ENCODE assay signal across 21 cellular contexts in the genomic region with DNA sequence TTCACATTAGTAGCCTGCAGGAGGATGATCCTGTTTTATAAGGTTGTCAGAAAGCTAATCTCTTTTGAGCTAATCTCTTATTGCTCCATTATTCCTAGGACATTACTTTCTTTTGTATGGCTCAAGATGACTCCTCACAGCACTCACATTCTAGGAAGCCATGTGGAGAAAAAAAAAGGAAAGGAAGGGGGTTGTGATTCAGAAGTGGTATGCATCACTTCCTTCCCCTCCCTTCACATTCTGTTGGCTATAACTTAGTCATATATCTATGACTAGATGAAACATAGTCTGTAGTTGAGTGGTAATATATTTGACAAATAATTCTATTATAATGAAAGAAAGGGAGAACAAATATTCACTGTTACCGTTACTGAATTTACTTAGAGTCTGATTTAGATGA.
DNase-seq lines count a peak whose midpoint lies in the region; ATAC-seq and TF ChIP-seq lines count a peak whose summit lies in the region.
"Had no signal": no experiment of that assay in that cellular context is flagged by ENCODE, and none has a peak within 500 bp of the region (broad histone marks: within the 10 kb centered on the region; RNA-seq: fewer than 3 reads in every experiment).

No MANE protein-coding gene starts in this region.

- TF ChIP-seq CTCF in RWPE2 (IDR thresholded peaks at IDR 0.05; ENCODE audit: poor library complexity, severe bottlenecking) (no peak), left lung (IDR thresholded peaks at IDR 0.05) (no peak)

- no peaks in the 10 kb centered on the region for H3K9me3 ChIP-seq in RWPE2 (ENCODE audit: severe bottlenecking)
- peaks cover 0 to 11% of the 10 kb centered on the region in 2 donors for H3K9me3 ChIP-seq in left lung
- H3K9me3 ChIP-seq: HAP-1, SJCRH30 had no signal

- peaks cover 7% of the 10 kb centered on the region for H3K9me3 Mint-ChIP-seq in activated T-cell treated with anti-CD3 and anti-CD28 coated beads, Interleukin-2, amount 50 U/mL, for 24 hours
- H3K9me3 Mint-ChIP-seq: activated B cell treated with CpG ODN at 0.5 μM for 24 hours, memory B cell had no signal

- no peaks in the 10 kb centered on the region for H3K27me3 Mint-ChIP-seq in activated T-cell treated with anti-CD3 and anti-CD28 coated beads, Interleukin-2, amount 50 U/mL, for 24 hours
- H3K27me3 Mint-ChIP-seq: activated B cell treated with CpG ODN at 0.5 μM for 24 hours, memory B cell, type B pancreatic cell had no signal

- H3K4me1 ChIP-seq in RWPE2 (ENCODE audit: insufficient read depth, poor library complexity, severe bottlenecking) (peaks cover 31% of the 10 kb centered on the region), left lung (no peaks in the 10 kb centered on the region)
- H3K4me1 ChIP-seq: HAP-1, SJCRH30 had no signal

- ATAC-seq in RWPE2 (ENCODE audit: low read depth), result peak; percentile 99
- no peak for ATAC-seq in activated CD4-positive, CD25-positive, alpha-beta regulatory T cell treated with anti-CD3 and anti-CD28 coated beads, Interleukin-2, amount 50 U/mL, for 24 hours
- no peak for ATAC-seq in left lung
- ATAC-seq: GM12878 had no signal

- H3K27me3 ChIP-seq in RWPE2 (ENCODE audit: insufficient read depth, poor library complexity, severe bottlenecking) (no peaks in the 10 kb centered on the region), left lung (no peaks in the 10 kb centered on the region)
- H3K27me3 ChIP-seq: SJCRH30 had no signal

- H3K4me3 ChIP-seq in RWPE2 (ENCODE audit: severe bottlenecking) (no peak overlapping the region), left lung (no peak overlapping the region)
- H3K4me3 ChIP-seq: GM12878, HAP-1, SJCRH30 had no signal

- H3K4me1 Mint-ChIP-seq in activated T-cell treated with anti-CD3 and anti-CD28 coated beads, Interleukin-2, amount 50 U/mL, for 24 hours (ENCODE audit: low read depth), result no peaks in the 10 kb centered on the region
- H3K4me1 Mint-ChIP-seq: activated B cell treated with CpG ODN at 0.5 μM for 24 hours, memory B cell had no signal

- H3K27ac ChIP-seq in RWPE2 (ENCODE audit: poor library complexity, severe bottlenecking) (peak overlapping the region; percentile 91), left lung (no peak overlapping the region)
- H3K27ac ChIP-seq: 22Rv1, SJCRH30 had no signal

- H3K36me3 Mint-ChIP-seq in activated T-cell treated with anti-CD3 and anti-CD28 coated beads, Interleukin-2, amount 50 U/mL, for 24 hours (ENCODE audit: low read depth), result no peaks in the 10 kb centered on the region
- H3K36me3 Mint-ChIP-seq: memory B cell, type B pancreatic cell had no signal

- intact Hi-C loops in left lung (cut with DNase I), result no loop called here

- no peak overlapping the region for H3K27ac Mint-ChIP-seq in activated T-cell treated with anti-CD3 and anti-CD28 coated beads, Interleukin-2, amount 50 U/mL, for 24 hours
- H3K27ac Mint-ChIP-seq: activated B cell treated with CpG ODN at 0.5 μM for 24 hours, memory B cell, type B pancreatic cell had no signal

- H3K36me3 ChIP-seq in RWPE2 (ENCODE audit: low read depth) (no peaks in the 10 kb centered on the region; the same call in none of the 2 replicates), left lung (no peaks in the 10 kb centered on the region)
- H3K36me3 ChIP-seq: HAP-1, SJCRH30 had no signal

- H3K4me3 Mint-ChIP-seq in activated T-cell treated with anti-CD3 and anti-CD28 coated beads, Interleukin-2, amount 50 U/mL, for 24 hours, result no peak overlapping the region
- H3K4me3 Mint-ChIP-seq: activated B cell treated with CpG ODN at 0.5 μM for 24 hours, memory B cell, type B pancreatic cell had no signal

- DNase-seq in DMS53 (lab: John Stamatoyannopoulos, UW) (peak; percentile 4), DMS53 treated with DMSO at 0.1 percent for 48 hours (lab: John Stamatoyannopoulos, UW; ENCODE audit: unreplicated experiment) (no peak), RWPE2 (ENCODE audit: low spot score) (no peak), fibroblast of peridontal ligament (ENCODE audit: extremely low read depth) (peak; percentile 41), stromal cell of bone marrow (ENCODE audit: low read depth) (peak; percentile 68), left lung (no peak)
- DNase-seq in activated T-cell treated with anti-CD3 and anti-CD28 coated beads, Interleukin-2, amount 50 U/mL, for 24 hours, result no peak
- DNase-seq: activated B cell treated with CpG ODN at 0.5 μM for 24 hours; activated T-cell treated with anti-CD3 and anti-CD28 coated beads, Interleukin-2, amount 50 U/mL, for 1 hour; DMS153; effector memory CD4-positive, alpha-beta T cell; hippocampal formation; NCI-H1436; NCI-H526 treated with DMSO at 0.1 percent for 48 hours; SJCRH30 had no signal

Comparison
In these comparisons a context has a peak if more than half of its experiments do, and no peak if none do; other contexts are left out.
1. DNase-seq: peak in DMS53 (single experiment), fibroblast of peridontal ligament (single experiment) and stromal cell of bone marrow (single experiment); none in DMS53 treated with DMSO at 0.1 percent for 48 hours (single experiment), RWPE2 (single experiment), activated T-cell treated with anti-CD3 and anti-CD28 coated beads, Interleukin-2, amount 50 U/mL, for 24 hours (single experiment) and left lung (0 of 2).